In the genomic region with DNA sequence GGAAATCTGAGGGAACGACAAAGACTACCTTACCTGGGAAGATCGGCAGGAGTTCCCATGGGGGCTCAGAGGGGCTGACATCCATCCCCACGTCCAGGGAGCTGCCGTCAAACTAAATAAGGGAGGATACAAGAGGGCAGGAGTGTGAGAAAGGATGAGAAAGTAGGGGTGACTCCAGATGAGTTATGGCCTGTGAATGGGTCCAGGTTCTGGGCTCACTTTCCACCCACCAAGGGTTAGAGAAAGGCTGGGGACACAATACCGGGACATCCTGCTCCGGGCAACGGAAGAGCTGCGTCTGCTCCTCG, we compare ENCODE assay signal across 9 cellular contexts. TPM values are rescaled to one million over a fixed set of nuclear protein-coding genes. Genes with fewer than 3 reads are reported as not detected.
DNase-seq lines count a peak whose midpoint lies in the region; ATAC-seq and TF ChIP-seq lines count a peak whose summit lies in the region.
"Had no signal": no experiment of that assay in that cellular context is flagged by ENCODE, and none has a peak within 500 bp of the region (broad histone marks: within the 10 kb centered on the region; RNA-seq: fewer than 3 reads in every experiment).

No MANE protein-coding gene starts in this region.

- no peak for TF ChIP-seq CTCF in suprapubic skin (IDR thresholded peaks at IDR 0.05)

- H3K9me3 Mint-ChIP-seq in activated CD4-positive, alpha-beta T cell treated with anti-CD3 and anti-CD28 coated beads for 36 hours (ENCODE audit: low read depth) = no peaks in the 10 kb centered on the region

- CTCF ChIA-PET in activated CD4-positive, alpha-beta T cell treated with anti-CD3 and anti-CD28 coated beads for 36 hours (lab: Charles Lee) = interaction anchor here (1.2 to 4.2 kb wide), 2 partner anchors 10 to 21 kb away, joined by 3 to 36 read pairs; no protein-coding TSS in a partner anchor

- H3K36me3 ChIP-seq in adipocyte (ENCODE audit: control insufficient read depth, insufficient read depth, low read length, severe bottlenecking) (peaks cover 36% of the 10 kb centered on the region), suprapubic skin (peaks cover 37% of the 10 kb centered on the region)

- H3K27ac Mint-ChIP-seq in activated CD4-positive, alpha-beta T cell treated with anti-CD3 and anti-CD28 coated beads for 36 hours = peak overlapping the region; percentile 98

- TF ChIP-seq POLR2A in suprapubic skin (IDR thresholded peaks at IDR 0.05) = no peak

- H3K4me1 ChIP-seq in adipocyte (ENCODE audit: control insufficient read depth, insufficient read depth, low read length) (peaks cover 22% of the 10 kb centered on the region), suprapubic skin (peaks cover 41% of the 10 kb centered on the region)

- H3K4me1 Mint-ChIP-seq in activated CD4-positive, alpha-beta T cell treated with anti-CD3 and anti-CD28 coated beads for 36 hours = peaks cover 39% of the 10 kb centered on the region

- H3K9me3 ChIP-seq in adipocyte (ENCODE audit: control insufficient read depth, low read length) = no peaks in the 10 kb centered on the region
- no peaks in the 10 kb centered on the region for H3K9me3 ChIP-seq in suprapubic skin

- peak overlapping the region; percentile 86 for H3K27ac ChIP-seq in layer of hippocampus (ENCODE audit: low read depth, low read length)
- H3K27ac ChIP-seq in suprapubic skin = peak overlapping the region; percentile 93

- H3K27me3 ChIP-seq in adipocyte (replicated peaks; ENCODE audit: control insufficient read depth, insufficient read depth, low read length) = no peaks in the 10 kb centered on the region
- H3K27me3 ChIP-seq in layer of hippocampus (ENCODE audit: control insufficient read depth, insufficient read depth, low read length) = no peaks in the 10 kb centered on the region
- H3K27me3 ChIP-seq in suprapubic skin = no peaks in the 10 kb centered on the region

- H3K9ac ChIP-seq in adipocyte (ENCODE audit: low read length) = peak overlapping the region; percentile 100

- H3K27me3 Mint-ChIP-seq in activated CD4-positive, alpha-beta T cell treated with anti-CD3 and anti-CD28 coated beads for 36 hours = no peaks in the 10 kb centered on the region

- TF ChIP-seq EP300 in suprapubic skin (IDR thresholded peaks at IDR 0.05) = no peak

- intact Hi-C loops in activated CD4-positive, alpha-beta T cell treated with anti-CD3 and anti-CD28 coated beads for 36 hours (cut with DNase I, micrococcal nuclease) = loop anchor here in 1 of 2 experiments (5.0 to 10.0 kb wide), 2 partner anchors 583 to 710 kb away; a partner anchor contains a TSS

- 5% methylated on average over 9 of the region's 9 CpGs for WGBS in suprapubic skin

- H3K4me3 Mint-ChIP-seq in activated CD4-positive, alpha-beta T cell treated with anti-CD3 and anti-CD28 coated beads for 36 hours = peak overlapping the region; percentile 99

- POLR2A ChIA-PET in activated CD4-positive, alpha-beta T cell treated with anti-CD3 and anti-CD28 coated beads for 36 hours (lab: Charles Lee) = interaction anchor here (0.7 to 2.2 kb wide), 7 partner anchors 8 to 844 kb away, joined by 3 to 4 read pairs (median 3); no protein-coding TSS in a partner anchor

- no peak for DNase-seq in activated CD4-positive, alpha-beta T cell treated with anti-CD3 and anti-CD28 coated beads for 36 hours
- no peak for DNase-seq in activated CD4-positive, alpha-beta T cell treated with anti-CD3 and anti-CD28 coated beads, Interleukin-2, amount 50 U/mL, for 1 hour
- no peak for DNase-seq in adipocyte (ENCODE audit: low read depth)
- DNase-seq in suprapubic skin (ENCODE audit: low spot score in 2 of 2) = no peak
- DNase-seq in EL = no peak
- DNase-seq in CD1c-positive myeloid dendritic cell (ENCODE audit: extremely low spot score) = no peak
- DNase-seq: COR-L47 had no signal

- no peak for ATAC-seq in activated CD4-positive, alpha-beta T cell treated with anti-CD3 and anti-CD28 coated beads for 36 hours
- ATAC-seq in GM18870 (IDR thresholded peaks at IDR 0.05; ENCODE audit: unreplicated experiment) = no peak

- H3K4me3 ChIP-seq in adipocyte (ENCODE audit: low read length) = peak overlapping the region; percentile 99
- peak overlapping the region; percentile 97 for H3K4me3 ChIP-seq in suprapubic skin

- peaks cover 18% of the 10 kb centered on the region for H3K36me3 Mint-ChIP-seq in activated CD4-positive, alpha-beta T cell treated with anti-CD3 and anti-CD28 coated beads for 36 hours (ENCODE audit: low read depth)

RNA-seq across cellular contexts. Expression of a gene that starts 0.7 kb away (rescaled TPM):
- total RNA-seq in activated CD4-positive, alpha-beta T cell treated with anti-CD3 and anti-CD28 coated beads for 36 hours = 10 to 100 TPM; 60.2 to 63.4 TPM
- 100 to 1,000 TPM in 1 of 4 donors, 10 to 100 TPM in 3; 55.8 to 161 (median 74.0) TPM for total RNA-seq in suprapubic skin

RNA-seq across cellular contexts. Expression of a gene that starts 2.7 kb away (rescaled TPM):
- total RNA-seq in activated CD4-positive, alpha-beta T cell treated with anti-CD3 and anti-CD28 coated beads for 36 hours = 1 to 10 TPM; 5.2 to 5.7 TPM
- total RNA-seq in suprapubic skin = 10 to 100 TPM in 1 of 4 donors, 1 to 10 TPM in 3; 3.5 to 10.6 (median 5.6) TPM

RNA-seq across cellular contexts. Expression of a gene that starts 18.2 kb away (rescaled TPM):
- total RNA-seq in activated CD4-positive, alpha-beta T cell treated with anti-CD3 and anti-CD28 coated beads for 36 hours = 1 to 10 TPM; 3.5 to 3.8 TPM
- 10 to 100 TPM; 25.7 to 52.5 (median 40.2) TPM for total RNA-seq in suprapubic skin

RNA-seq across cellular contexts. Expression of a gene that starts 24.4 kb away (rescaled TPM):
- under 1 TPM; 0.43 to 0.79 TPM for total RNA-seq in activated CD4-positive, alpha-beta T cell treated with anti-CD3 and anti-CD28 coated beads for 36 hours
- 1 to 10 TPM in 1 of 4 donors, under 1 TPM in 3; 0.42 to 2.1 (median 0.45) TPM for total RNA-seq in suprapubic skin

RNA-seq across cellular contexts. Expression of a gene that starts 26.6 kb away (rescaled TPM):
- 10 to 100 TPM in 1 of 2 experiments, 1 to 10 TPM in 1; 9.9 to 10.1 TPM for total RNA-seq in activated CD4-positive, alpha-beta T cell treated with anti-CD3 and anti-CD28 coated beads for 36 hours
- total RNA-seq in suprapubic skin = 100 to 1,000 TPM in 1 of 4 donors, 10 to 100 TPM in 3; 42.8 to 183 (median 72.2) TPM

Comparison
In these comparisons a context has a peak if more than half of its experiments do, and no peak if none do; other contexts are left out.
1. RNA of a gene that starts 18.2 kb away (total RNA-seq): 25.7 to 52.5 TPM in suprapubic skin; 3.5 to 3.8 TPM in activated CD4-positive, alpha-beta T cell treated with anti-CD3 and anti-CD28 coated beads for 36 hours; every median in the first group is over 4 times any median in the second.